ENCODE assay signal across 1 cellular context in the genomic region with DNA sequence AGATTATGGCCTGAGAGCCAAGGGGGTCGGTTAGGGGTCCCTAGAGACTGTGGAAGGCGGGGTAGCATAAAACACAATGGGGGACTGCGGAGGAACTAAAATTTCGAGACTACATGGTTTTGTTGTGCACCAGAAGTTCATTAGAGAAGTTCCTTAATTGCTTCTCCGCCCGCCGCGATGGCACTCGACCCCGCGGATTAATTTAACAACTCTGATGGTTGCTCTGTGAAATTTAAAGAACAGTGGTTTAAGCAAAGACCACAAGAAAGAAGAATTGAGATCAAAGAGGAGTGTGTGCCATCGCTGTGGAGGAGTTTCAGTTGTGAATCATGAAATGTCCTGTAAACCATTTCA.
TF ChIP-seq lines count a peak whose summit lies in the region.

No MANE protein-coding gene starts in this region.

TF ChIP-seq in WTC11, 78 proteins besides CTCF, POLR2A, EP300 and RAD21 (continued from another document):
- TF ChIP-seq AFF4 (CRISPR knock-in tag; IDR thresholded peaks at IDR 0.05; ENCODE audit: borderline replicate concordance) (no peak), TEAD1 (CRISPR knock-in tag; IDR thresholded peaks at IDR 0.05) (no peak), FOXP1 (CRISPR knock-in tag; IDR thresholded peaks at IDR 0.05; ENCODE audit: borderline replicate concordance) (no peak), USF1 (CRISPR knock-in tag; IDR thresholded peaks at IDR 0.05) (no peak), IRF2 (CRISPR knock-in tag; IDR thresholded peaks at IDR 0.05; ENCODE audit: borderline replicate concordance, low read depth) (no peak), PRRX2 (CRISPR knock-in tag; IDR thresholded peaks at IDR 0.05) (no peak), E2F1 (CRISPR knock-in tag; IDR thresholded peaks at IDR 0.05) (no peak), GTF2I (CRISPR knock-in tag; conservative IDR thresholded peaks at IDR 0.05) (no peak), ATF3 (CRISPR knock-in tag; conservative IDR thresholded peaks at IDR 0.05) (no peak), PREB (CRISPR knock-in tag; IDR thresholded peaks at IDR 0.05; ENCODE audit: borderline replicate concordance) (no peak), ZNF532 (CRISPR knock-in tag; IDR thresholded peaks at IDR 0.05; ENCODE audit: borderline replicate concordance) (no peak), ATF6 (CRISPR knock-in tag; IDR thresholded peaks at IDR 0.05) (no peak), ZNF423 (CRISPR knock-in tag; IDR thresholded peaks at IDR 0.05) (no peak), CBFB (CRISPR knock-in tag; IDR thresholded peaks at IDR 0.05; ENCODE audit: low read depth) (no peak), ZNF425 (CRISPR knock-in tag; conservative IDR thresholded peaks at IDR 0.05) (no peak), CREM (CRISPR knock-in tag; IDR thresholded peaks at IDR 0.05) (no peak)
TF ChIP-seq in WTC11: peak in this region for 0.
